ENCODE assay signal across 21 cellular contexts in the genomic region with DNA sequence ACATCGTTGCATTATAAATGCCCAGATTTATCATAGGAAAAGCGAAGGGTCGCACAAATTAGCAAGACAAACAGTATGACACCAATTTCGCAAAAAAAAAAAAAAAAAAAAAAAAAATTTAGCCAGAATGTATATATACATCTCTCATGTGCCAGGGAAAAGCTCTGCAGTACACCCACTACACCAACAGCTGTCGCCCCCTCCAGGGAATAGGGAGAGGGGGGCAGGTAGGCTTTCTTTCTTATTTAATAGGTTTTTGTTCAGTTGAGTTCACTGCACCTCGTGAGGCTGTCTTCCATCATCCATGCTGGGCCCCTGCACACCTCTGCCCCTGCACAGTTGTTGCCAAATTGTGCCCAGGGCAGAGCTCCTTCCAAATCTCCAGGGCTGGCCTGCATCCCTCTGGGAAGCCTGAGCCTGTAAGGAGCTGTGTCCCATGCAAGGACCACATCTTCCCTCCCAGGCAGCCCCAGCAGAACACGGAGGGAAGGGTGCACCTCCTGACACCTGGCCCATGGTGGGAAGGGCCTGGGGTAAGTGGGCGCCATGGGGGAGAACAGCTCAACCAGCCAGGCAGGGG.
DNase-seq lines count a peak whose midpoint lies in the region; ATAC-seq and TF ChIP-seq lines count a peak whose summit lies in the region.
"Had no signal": no experiment of that assay in that cellular context is flagged by ENCODE, and none has a peak within 500 bp of the region (broad histone marks: within the 10 kb centered on the region; RNA-seq: fewer than 3 reads in every experiment).

No MANE protein-coding gene starts in this region.

- no peak for ATAC-seq in GM18909 (IDR thresholded peaks at IDR 0.05; ENCODE audit: poor library complexity, unreplicated experiment)
- ATAC-seq: HCT116, Panc1 had no signal

- peak overlapping the region; percentile 86 for H3K27ac Mint-ChIP-seq in nephron progenitor cell

- H3K4me3 Mint-ChIP-seq in nephron progenitor cell: no peak overlapping the region
- H3K4me3 Mint-ChIP-seq: CD14-positive monocyte had no signal

- H3K4me3 ChIP-seq in GM06990 (replicated peaks; ENCODE audit: low read depth, low read length) (no peak overlapping the region), H7 (ENCODE audit: insufficient read depth, low read depth, low read length) (no peak overlapping the region)

- no peaks in the 10 kb centered on the region for H3K4me1 Mint-ChIP-seq in nephron progenitor cell
- H3K4me1 Mint-ChIP-seq: CD14-positive monocyte had no signal

- TF ChIP-seq CTCF in GM06990 (IDR thresholded peaks at IDR 0.05; ENCODE audit: insufficient read depth, low read length, poor library complexity, severe bottlenecking): peak; percentile 9
- no peak for TF ChIP-seq CTCF in nephron progenitor cell (IDR thresholded peaks at IDR 0.05)

- no peaks in the 10 kb centered on the region for H3K9me3 Mint-ChIP-seq in nephron progenitor cell
- H3K9me3 Mint-ChIP-seq: CD14-positive monocyte had no signal

- H3K27me3 ChIP-seq in GM06990 (replicated peaks; ENCODE audit: control insufficient read depth, insufficient read depth, low read length) (no peaks in the 10 kb centered on the region; the same call in 1 of the 2 replicates), H7 (ENCODE audit: control insufficient read depth, insufficient read depth, low read length) (no peaks in the 10 kb centered on the region)

- H3K36me3 ChIP-seq in GM06990 (ENCODE audit: control insufficient read depth, insufficient read depth, low read length): no peaks in the 10 kb centered on the region
- H3K36me3 ChIP-seq in H7 (replicated peaks; ENCODE audit: control insufficient read depth, insufficient read depth, low read length): peaks cover 12% of the 10 kb centered on the region

- H3K27me3 Mint-ChIP-seq in nephron progenitor cell (ENCODE audit: low read depth, poor library complexity): no peaks in the 10 kb centered on the region

- no peak for DNase-seq in GM06990 (ENCODE audit: extremely low read depth, insufficient read length)
- peak; percentile 62 for DNase-seq in H7
- peak; percentile 72 for DNase-seq in NCI-H2171 (lab: John Stamatoyannopoulos, UW)
- DNase-seq in nephron progenitor cell: no peak
- DNase-seq in NCI-H2227 (lab: John Stamatoyannopoulos, UW; ENCODE audit: unreplicated experiment): no peak
- DNase-seq in T1000 (lab: John Stamatoyannopoulos, UW): no peak
- DNase-seq: ACHN, AML-193, DMS153, EL, NCI-H1048, NCI-H146, NCI-H446, NCI-H748 treated with DMSO at 0.1 percent for 48 hours, SHP77, SK-N-SH, T-helper 1 cell had no signal

- peaks cover 34% of the 10 kb centered on the region for H3K36me3 Mint-ChIP-seq in nephron progenitor cell (ENCODE audit: low read depth)
- H3K36me3 Mint-ChIP-seq: CD14-positive monocyte had no signal

Comparison
In these comparisons a context has a peak if more than half of its experiments do, and no peak if none do; other contexts are left out.
1. DNase-seq: peak in H7 (single experiment) and NCI-H2171 (single experiment); none in GM06990 (single experiment), nephron progenitor cell (single experiment), NCI-H2227 (single experiment) and T1000 (single experiment).